Comparison of ENCODE assay signal across 26 cellular contexts in the genomic region with DNA sequence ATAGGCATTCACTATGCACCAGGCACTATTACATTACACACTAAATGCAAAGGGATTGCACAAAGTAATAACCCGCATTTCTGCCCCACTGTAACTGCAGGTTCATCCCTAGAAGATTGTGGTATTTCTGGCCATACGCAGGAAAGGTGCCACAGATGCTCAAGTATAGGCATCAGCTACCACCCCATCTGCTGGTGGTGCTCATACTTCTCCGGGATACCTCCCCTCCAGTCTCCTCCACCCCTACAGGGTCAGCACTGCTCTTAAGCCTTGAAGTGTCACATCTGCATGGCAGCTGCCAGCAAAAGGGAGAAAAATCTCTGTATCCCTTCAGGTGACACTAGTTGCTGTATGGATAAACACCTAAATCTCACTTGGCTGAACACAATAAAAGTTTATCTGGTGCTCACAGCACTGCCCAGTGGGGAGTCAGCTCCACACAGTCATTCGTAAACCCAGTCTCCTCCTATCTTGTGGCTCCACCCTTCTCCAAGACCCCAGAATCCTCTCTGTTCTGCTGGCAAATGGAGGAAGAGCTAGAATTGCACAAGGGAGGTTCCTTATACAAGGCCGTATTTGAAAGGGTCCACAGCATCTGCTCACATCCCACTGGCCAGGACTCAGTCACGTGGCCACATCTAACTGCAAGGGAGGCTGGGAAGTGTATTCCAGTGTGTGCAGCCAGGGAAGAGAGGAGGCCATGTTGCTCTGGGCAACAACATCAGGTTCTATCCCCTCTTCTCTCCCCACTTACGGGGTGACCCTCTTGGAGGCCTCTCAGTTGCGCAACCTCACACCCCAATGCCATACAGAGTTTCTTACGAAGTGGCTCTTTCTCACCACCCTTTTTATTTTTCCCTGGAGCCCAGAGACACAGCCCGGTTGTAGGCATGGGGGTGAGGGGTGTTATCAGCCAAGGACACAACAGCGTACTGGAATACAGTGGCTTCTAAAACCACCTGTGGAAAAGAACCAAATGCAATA.
A peak's percentile ranks its signal among the peaks of the same experiment; 100 is the strongest.
DNase-seq lines count a peak whose midpoint lies in the region; ATAC-seq, FAIRE-seq and TF ChIP-seq lines count a peak whose summit lies in the region.
"Had no signal": no experiment of that assay in that cellular context is flagged by ENCODE, and none has a peak within 500 bp of the region (broad histone marks: within the 10 kb centered on the region; RNA-seq: fewer than 3 reads in every experiment).

No MANE protein-coding gene starts in this region.

- no peak overlapping the region for H2BK12ac ChIP-seq in H1 (ENCODE audit: low read depth, low read length)

- H3K4me1 ChIP-seq in DND-41 (ENCODE audit: insufficient read depth, low read length) (no peaks in the 10 kb centered on the region), HCT116 (ENCODE audit: control insufficient read depth in 1 of 2, insufficient read depth in 2 of 2, low read length in 2 of 2) (no peaks in the 10 kb centered on the region), SJCRH30 (no peaks in the 10 kb centered on the region), H1 (replicated peaks in 1 of 4; ENCODE audit: control insufficient read depth in 3 of 4, insufficient read depth in 4 of 4, low read length in 3 of 4) (peaks cover 0 to 5% (median 0%) of the 10 kb centered on the region in 4 experiments; a peak in 1 of 7 replicates), foreskin keratinocyte (no peaks in the 10 kb centered on the region)
- H3K4me1 ChIP-seq: ascending aorta, lower lobe of right lung, Peyer's patch, spleen, transverse colon had no signal

- H3K9me3 ChIP-seq in DND-41 (ENCODE audit: insufficient read depth, low read length, severe bottlenecking) (no peaks in the 10 kb centered on the region), HCT116 (ENCODE audit: control insufficient read depth in 1 of 2, insufficient read depth in 1 of 2, low read depth in 1 of 2, low read length in 2 of 2) (peaks cover 7 to 10% of the 10 kb centered on the region in 2 experiments; a peak in 2 of 4 replicates), SJCRH30 (replicated peaks) (no peaks in the 10 kb centered on the region), H1 (ENCODE audit: insufficient read depth in 2 of 2, low read depth in 1 of 2, low read length in 1 of 2) (0 out of 4 replicates have a peak, but pooled peaks cover 0 to 4% of the 10 kb centered on the region in 2 experiments)
- H3K9me3 ChIP-seq: ascending aorta, lower lobe of right lung, neutrophil, transverse colon had no signal

- no peak for TF ChIP-seq CTCF in DND-41 (IDR thresholded peaks at IDR 0.05; ENCODE audit: borderline replicate concordance, extremely low read depth, low read length, poor library complexity, severe bottlenecking)
- no peak for TF ChIP-seq CTCF in HCT116 (IDR thresholded peaks at IDR 0.05 in 2 of 3, conservative IDR thresholded peaks at IDR 0.05 in 1 of 3; ENCODE audit: borderline replicate concordance in 1 of 3, insufficient read depth in 1 of 3, low read depth in 2 of 3, low read length in 2 of 3)
- peak; percentile 7 to 40 (median 23); a peak in 3 of 4 replicates for TF ChIP-seq CTCF in H1 (IDR thresholded peaks at IDR 0.05; ENCODE audit: control extremely low read depth in 1 of 3, insufficient read depth in 1 of 3, low read depth in 1 of 3, low read length in 3 of 3)
- TF ChIP-seq CTCF in foreskin keratinocyte (conservative IDR thresholded peaks at IDR 0.05): no peak

- intact Hi-C loops in HCT116 (cut with micrococcal nuclease) (no loop called here), Right ventricle myocardium superior (cut with DNase I) (no loop called here)

- no peak overlapping the region for H3K23ac ChIP-seq in H1 (ENCODE audit: insufficient read length)

- no peak for DNase-seq in DND-41
- no peak for DNase-seq in HCT116 (ENCODE audit: low read depth, low spot score)
- peak; percentile 3 to 16 for DNase-seq in SJCRH30
- no peak for DNase-seq in H1 (ENCODE audit: low read depth in 1 of 2, low spot score in 2 of 2)
- no peak for DNase-seq in foreskin keratinocyte
- no peak for DNase-seq in activated naive CD4-positive, alpha-beta T cell (lab: John Stamatoyannopoulos, UW)
- no peak for DNase-seq in Right ventricle myocardium superior
- DNase-seq: activated CD8-positive, alpha-beta memory T cell treated with anti-CD3 and anti-CD28 coated beads for 24 hours; activated T-cell treated with anti-CD3 and anti-CD28 coated beads, Interleukin-2, amount 50 U/mL, for 72 hours; central memory CD4-positive, alpha-beta T cell; DMS53; foreskin melanocyte; hippocampal formation; Kasumi-1; lower lobe of right lung; NCI-H1436 treated with DMSO at 0.1 percent for 48 hours; Peyer's patch; spleen; stimulated activated CD4-positive, alpha-beta T cell treated with anti-CD3 and anti-CD28 coated beads, Interleukin-4, amount 100 ng/mL, for 4 hours; stimulated activated naive CD8-positive, alpha-beta T cell treated with anti-CD3 and anti-CD28 coated beads, Interleukin-15, amount 100 ng/mL, for 72 hours; transverse colon had no signal

- H3K79me1 ChIP-seq in H1 (ENCODE audit: low read depth, low read length): no peaks in the 10 kb centered on the region

- no peak overlapping the region for H4K5ac ChIP-seq in H1 (ENCODE audit: insufficient read length, low read depth, low read length)

- 91% methylated on average over 11 of the region's 11 CpGs; no CpG with 5 or more reads in 1 of the 2 experiments for WGBS in H1 (ENCODE audit: extremely low coverage in 1 of 2, insufficient coverage in 1 of 2, insufficient read length in 1 of 2, insufficient replicate concordance in 2 of 2, low coverage in 1 of 2, low lambda C conversion rate in 2 of 2, missing lambda C conversion rate in 1 of 2), 2 experiments

- H3K14ac ChIP-seq in H1 (ENCODE audit: insufficient read length): no peak overlapping the region

- no peak overlapping the region for H2AK5ac ChIP-seq in H1 (ENCODE audit: low read depth, low read length)

- H3K4me2 ChIP-seq in DND-41 (ENCODE audit: insufficient read depth, low read length): no peak overlapping the region
- no peak overlapping the region for H3K4me2 ChIP-seq in HCT116 (ENCODE audit: low read length)
- no peak overlapping the region for H3K4me2 ChIP-seq in H1 (ENCODE audit: insufficient read depth in 1 of 2, low read depth in 2 of 2, low read length in 2 of 2)

- H2BK20ac ChIP-seq in H1 (ENCODE audit: low read length): no peak overlapping the region

- H3K27me3 ChIP-seq in DND-41 (ENCODE audit: insufficient read depth, low read length, poor library complexity) (peaks cover 13% of the 10 kb centered on the region), HCT116 (ENCODE audit: insufficient read depth, low read length) (peaks cover 13% of the 10 kb centered on the region; the same call in 1 of the 2 replicates), SJCRH30 (no peaks in the 10 kb centered on the region), H1 (replicated peaks in 1 of 4; ENCODE audit: control insufficient read depth in 3 of 4, extremely low read depth in 1 of 4, insufficient read depth in 3 of 4, low read length in 3 of 4) (no peaks in the 10 kb centered on the region), foreskin keratinocyte (no peaks in the 10 kb centered on the region)
- H3K27me3 ChIP-seq: ascending aorta, neutrophil, Peyer's patch, transverse colon had no signal

- H3K36me3 ChIP-seq in DND-41 (ENCODE audit: insufficient read depth, low read length) (no peaks in the 10 kb centered on the region), HCT116 (ENCODE audit: control insufficient read depth in 1 of 2, insufficient read depth in 2 of 2, low read length in 2 of 2) (no peaks in the 10 kb centered on the region), SJCRH30 (no peaks in the 10 kb centered on the region), H1 (ENCODE audit: control insufficient read depth in 2 of 4, insufficient read depth in 4 of 4, low read length in 3 of 4) (no peaks in the 10 kb centered on the region)
- H3K36me3 ChIP-seq: ascending aorta, lower lobe of right lung, neutrophil, Peyer's patch, spleen, transverse colon had no signal

- POLR2A ChIA-PET in HCT116 (lab: Charles Lee) (no interaction called here), H1 (lab: Charles Lee; ENCODE audit: partially characterized antibody) (interaction anchor here (1.3 kb wide), 1 partner anchor 21 kb away, joined by 3 read pairs; no protein-coding TSS in a partner anchor)

- H3K79me2 ChIP-seq in DND-41 (ENCODE audit: insufficient read depth, low read length) (no peaks in the 10 kb centered on the region), HCT116 (ENCODE audit: insufficient read depth, low read length) (no peaks in the 10 kb centered on the region), H1 (ENCODE audit: control insufficient read depth in 1 of 2, insufficient read depth in 2 of 2, low read length in 2 of 2) (no peaks in the 10 kb centered on the region)

- H2BK5ac ChIP-seq in H1 (ENCODE audit: low read depth, low read length): no peak overlapping the region

- H3K56ac ChIP-seq in H1 (replicated peaks; ENCODE audit: insufficient read length, low read depth, low read length): no peak overlapping the region

- H4K20me1 ChIP-seq in DND-41 (ENCODE audit: insufficient read depth, low read length): no peaks in the 10 kb centered on the region
- H4K20me1 ChIP-seq in HCT116 (ENCODE audit: insufficient read depth): no peaks in the 10 kb centered on the region; the same call in 1 of the 2 replicates
- H4K20me1 ChIP-seq in H1 (replicated peaks in 1 of 2; ENCODE audit: control insufficient read depth in 1 of 2, insufficient read depth in 2 of 2, low read length in 2 of 2): no peaks in the 10 kb centered on the region

- H3K4me3 ChIP-seq in DND-41 (ENCODE audit: low read depth in 1 of 2, low read length in 2 of 2): no peak overlapping the region
- no peak overlapping the region for H3K4me3 ChIP-seq in HCT116 (replicated peaks in 1 of 2; ENCODE audit: low read depth in 1 of 2, low read length in 2 of 2)
- no peak overlapping the region for H3K4me3 ChIP-seq in SJCRH30
- no peak overlapping the region for H3K4me3 ChIP-seq in H1 (ENCODE audit: extremely low read depth in 1 of 4, insufficient read depth in 2 of 4, low read depth in 3 of 4, low read length in 4 of 4)
- H3K4me3 ChIP-seq: ascending aorta, lower lobe of right lung, Peyer's patch, spleen, transverse colon had no signal

- no peak overlapping the region for H3K18ac ChIP-seq in H1 (ENCODE audit: extremely low read depth, low read length)

- no peak; the same call in 2 of the 3 replicates for ATAC-seq in DND-41 (ENCODE audit: insufficient read depth, low read depth)
- ATAC-seq in HCT116: peak; percentile 72
- no peak for ATAC-seq in foreskin keratinocyte
- no peak for ATAC-seq in Right ventricle myocardium superior (ENCODE audit: poor library complexity)
- ATAC-seq in HG03095 (IDR thresholded peaks at IDR 0.05; ENCODE audit: unreplicated experiment): no peak
- ATAC-seq: activated naive CD4-positive, alpha-beta T cell treated with anti-CD3 and anti-CD28 coated beads, Interleukin-2, amount 50 U/mL, for 72 hours; activated T-cell treated with anti-CD3 and anti-CD28 coated beads, Interleukin-2, amount 50 U/mL, for 72 hours; lower lobe of right lung; stimulated activated naive CD8-positive, alpha-beta T cell treated with anti-CD3 and anti-CD28 coated beads, Interleukin-15, amount 100 ng/mL, for 72 hours had no signal

- RAD21 ChIA-PET in HCT116 (lab: Charles Lee; ENCODE audit: low non-redundant PET in 1 of 2, low total read pairs in 2 of 2, uncharacterized antibody in 2 of 2, unreplicated experiment in 2 of 2): no interaction called here

- H3K23me2 ChIP-seq in H1 (ENCODE audit: low read depth, low read length): no peaks in the 10 kb centered on the region

- no peaks in the 10 kb centered on the region for H3K9me2 ChIP-seq in HCT116 (ENCODE audit: insufficient read depth)

- no peak for TF ChIP-seq EP300 in H1 (IDR thresholded peaks at IDR 0.05; ENCODE audit: borderline replicate concordance in 1 of 2, low read depth in 2 of 2, low read length in 2 of 2)

- peak overlapping the region; percentile 39; the same call in 1 of the 2 replicates for H2AFZ ChIP-seq in DND-41 (ENCODE audit: low read depth, low read length)
- no peak overlapping the region for H2AFZ ChIP-seq in HCT116 (ENCODE audit: low read depth, low read length, poor library complexity, severe bottlenecking)
- no peak overlapping the region for H2AFZ ChIP-seq in H1 (ENCODE audit: low read length)

- no peak for FAIRE-seq in H1 (lab: Jason Lieb, UNC)
- FAIRE-seq: keratinocyte had no signal

- TF ChIP-seq RAD21 in HCT116 (IDR thresholded peaks at IDR 0.05; ENCODE audit: low read depth): no peak
- TF ChIP-seq RAD21 in H1 (IDR thresholded peaks at IDR 0.05 in 1 of 2, conservative IDR thresholded peaks at IDR 0.05 in 1 of 2; ENCODE audit: low read depth in 2 of 2, low read length in 2 of 2): peak in 1 of 2 experiments; percentile 7; a peak in 1 of 4 replicates

- H3K27ac ChIP-seq in DND-41 (ENCODE audit: low read length): no peak overlapping the region
- H3K27ac ChIP-seq in HCT116 (ENCODE audit: low read depth, low read length): no peak overlapping the region
- no peak overlapping the region for H3K27ac ChIP-seq in SJCRH30
- H3K27ac ChIP-seq in H1 (ENCODE audit: low read depth, low read length): no peak overlapping the region
- H3K27ac ChIP-seq in foreskin keratinocyte: no peak overlapping the region
- H3K27ac ChIP-seq: ascending aorta, lower lobe of right lung, neutrophil, Peyer's patch, spleen, transverse colon had no signal

- no peak overlapping the region for H3K9ac ChIP-seq in DND-41 (ENCODE audit: low read depth, low read length)
- H3K9ac ChIP-seq in HCT116 (ENCODE audit: low read length): no peak overlapping the region
- H3K9ac ChIP-seq in H1 (replicated peaks in 1 of 4; ENCODE audit: extremely low read depth in 1 of 4, low read depth in 3 of 4, low read length in 3 of 4): no peak overlapping the region

- H4K91ac ChIP-seq in H1 (replicated peaks; ENCODE audit: insufficient read length, low read length): no peak overlapping the region

- BruUV-seq in HCT116 (replicated peaks; lab: Mats Ljungman, UMichigan): no TSS peak

- H2BK15ac ChIP-seq in H1 (ENCODE audit: low read length): no peak overlapping the region

- TF ChIP-seq POLR2A in HCT116 (IDR thresholded peaks at IDR 0.05; ENCODE audit: borderline replicate concordance, extremely low read depth, insufficient read depth, insufficient read length) (no peak), H1 (IDR thresholded peaks at IDR 0.05; ENCODE audit: control extremely low read depth in 1 of 2, low read depth in 2 of 2, low read length in 2 of 2) (no peak)

- CTCF ChIA-PET in HCT116 (lab: Charles Lee) (no interaction called here), H1 (lab: Charles Lee; ENCODE audit: partially characterized antibody) (interaction anchor here (0.9 to 2.5 kb wide), 6 partner anchors 10 to 122 kb away, joined by 3 to 12 read pairs (median 4); no protein-coding TSS in a partner anchor)

- H3K4ac ChIP-seq in H1 (replicated peaks; ENCODE audit: insufficient read length, low read depth, low read length): no peak overlapping the region

- no peak overlapping the region for H2BK120ac ChIP-seq in H1 (replicated peaks; ENCODE audit: low read depth, low read length)

- H4K8ac ChIP-seq in H1 (ENCODE audit: extremely low read depth, insufficient read depth, low read length): no peak overlapping the region

Comparison
In these comparisons a context has a peak if more than half of its experiments do, and no peak if none do; other contexts are left out.
1. DNase-seq: peak in SJCRH30 (2 of 2); none in DND-41 (single experiment), HCT116 (single experiment), H1 (0 of 2), foreskin keratinocyte (0 of 2), activated naive CD4-positive, alpha-beta T cell (0 of 4) and Right ventricle myocardium superior (single experiment).
2. CTCF ChIP-seq: peak in H1 (3 of 3); none in DND-41 (single experiment), HCT116 (0 of 3) and foreskin keratinocyte (single experiment).